ENCODE assay signal across 24 cellular contexts in genomic region chr10:33477291-33478088, GRCh38.
DNase-seq lines count a peak whose midpoint lies in the region; ATAC-seq, FAIRE-seq and TF ChIP-seq lines count a peak whose summit lies in the region.
"Had no signal": no experiment of that assay in that cellular context is flagged by ENCODE, and none has a peak within 500 bp of the region (broad histone marks: within the 10 kb centered on the region; RNA-seq: fewer than 3 reads in every experiment).

No MANE protein-coding gene starts in this region.

- H3K27me3 ChIP-seq in GM23248 (replicated peaks; ENCODE audit: insufficient read depth), result no peaks in the 10 kb centered on the region
- no peaks in the 10 kb centered on the region for H3K27me3 ChIP-seq in GM12878 (replicated peaks in 1 of 2; ENCODE audit: control insufficient read depth in 2 of 2, insufficient read depth in 2 of 2, low read length in 1 of 2)
- no peaks in the 10 kb centered on the region for H3K27me3 ChIP-seq in right lobe of liver

- no peaks in the 10 kb centered on the region for H4K20me1 ChIP-seq in GM23248 (ENCODE audit: insufficient read depth)
- H4K20me1 ChIP-seq in GM12878 (ENCODE audit: control insufficient read depth, insufficient read depth), result no peaks in the 10 kb centered on the region

- no peak overlapping the region for H3K27ac Mint-ChIP-seq in CD14-positive monocyte
- H3K27ac Mint-ChIP-seq: IgD-negative memory B cell, T-cell had no signal

- peaks cover 0 to 9% (median 7%) of the 10 kb centered on the region in 3 donors for H3K27me3 Mint-ChIP-seq in CD14-positive monocyte (ENCODE audit: low read depth in 3 of 3)
- H3K27me3 Mint-ChIP-seq: IgD-negative memory B cell had no signal

- no peak for TF ChIP-seq RAD21 in GM12878 (IDR thresholded peaks at IDR 0.05; ENCODE audit: insufficient read depth, low read depth, low read length)

- no peaks in the 10 kb centered on the region for H3K9me2 ChIP-seq in GM23248 (ENCODE audit: insufficient read depth)

- no peak for TF ChIP-seq CTCF in GM12878 (IDR thresholded peaks at IDR 0.05 in 2 of 3, conservative IDR thresholded peaks at IDR 0.05 in 1 of 3; ENCODE audit: control insufficient read depth in 2 of 3, extremely low read depth in 1 of 3, insufficient read depth in 1 of 3, low read depth in 3 of 3, low read length in 3 of 3)
- no peak for TF ChIP-seq CTCF in right lobe of liver (IDR thresholded peaks at IDR 0.05)
- TF ChIP-seq CTCF in CD14-positive monocyte (IDR thresholded peaks at IDR 0.05), result no peak

- H3K4me3 Mint-ChIP-seq in CD14-positive monocyte, result no peak overlapping the region
- H3K4me3 Mint-ChIP-seq: IgD-negative memory B cell, T-cell had no signal

- H3K36me3 Mint-ChIP-seq in CD14-positive monocyte, result no peaks in the 10 kb centered on the region
- H3K36me3 Mint-ChIP-seq: T-cell had no signal

- BruUV-seq in GM12878 (replicated peaks; lab: Mats Ljungman, UMichigan), result no TSS peak

- no peak overlapping the region for H3K9ac ChIP-seq in GM23248
- no peak overlapping the region for H3K9ac ChIP-seq in GM12878 (ENCODE audit: control insufficient read depth, insufficient read depth, low read length)

- DNase-seq in GM23248, result no peak
- peak; percentile 14 for DNase-seq in NCI-H1105 (lab: John Stamatoyannopoulos, UW)
- DNase-seq in GM12878 (ENCODE audit: low read depth, low spot score), result no peak
- no peak for DNase-seq in right lobe of liver
- DNase-seq in COLO668 (lab: John Stamatoyannopoulos, UW; ENCODE audit: unreplicated experiment), result no peak
- no peak for DNase-seq in CD14-positive monocyte (ENCODE audit: low spot score)
- DNase-seq: ACHN, GF-D8, GOT3, Kasumi-1, MM.1S, NCI-H1092, NCI-H1694 treated with DMSO at 0.1 percent for 48 hours, NCI-H510A, NCI-H82, PC-9, SIG-M5, T-cell had no signal

- H3K9me3 ChIP-seq in GM23248 (ENCODE audit: low read depth) (no peaks in the 10 kb centered on the region), GM12878 (replicated peaks; ENCODE audit: control insufficient read depth, insufficient read depth, low read length) (no peaks in the 10 kb centered on the region), right lobe of liver (no peaks in the 10 kb centered on the region)

- no peaks in the 10 kb centered on the region for H3K4me1 Mint-ChIP-seq in CD14-positive monocyte
- H3K4me1 Mint-ChIP-seq: IgD-negative memory B cell, T-cell had no signal

- SMC1A ChIA-PET in GM12878 (lab: Charles Lee; ENCODE audit: uncharacterized antibody, unreplicated experiment), result interaction anchor here (0.6 to 2.5 kb wide), 6 partner anchors 10 to 85 kb away, joined by 3 to 6 read pairs (median 3); no protein-coding TSS in a partner anchor

- no peaks in the 10 kb centered on the region for H3K79me2 ChIP-seq in GM23248 (ENCODE audit: insufficient read depth)
- no peaks in the 10 kb centered on the region for H3K79me2 ChIP-seq in GM12878 (ENCODE audit: control insufficient read depth, insufficient read depth, low read length)

- in situ Hi-C loops in GM23248 (cut with MboI), result no loop called here
- in situ Hi-C loops in GM12878 (cut with MboI), result no loop called here

- TF ChIP-seq POLR2A in GM12878 (IDR thresholded peaks at IDR 0.05; ENCODE audit: low read depth, low read length), result no peak
- TF ChIP-seq POLR2A in right lobe of liver (IDR thresholded peaks at IDR 0.05), result no peak

- RAD21 ChIA-PET in GM12878 (lab: Charles Lee; ENCODE audit: unreplicated experiment), result interaction anchor here (1.4 kb wide), 1 partner anchor 9 kb away, joined by 5 read pairs; no protein-coding TSS in a partner anchor

- FAIRE-seq in GM12878 (lab: Jason Lieb, UNC), result no peak
- FAIRE-seq: GM12892, GM18507 had no signal

- H2AFZ ChIP-seq in GM23248, result peak overlapping the region; percentile 31; the same call in 1 of the 2 replicates
- H2AFZ ChIP-seq in GM12878 (ENCODE audit: control insufficient read depth, low read depth, low read length), result no peak overlapping the region
- H2AFZ ChIP-seq: PC-9 had no signal

- H3K36me3 ChIP-seq in GM23248 (ENCODE audit: low read depth) (no peaks in the 10 kb centered on the region), GM12878 (ENCODE audit: control insufficient read depth in 2 of 2, insufficient read depth in 2 of 2, low read length in 1 of 2) (no peaks in the 10 kb centered on the region), right lobe of liver (no peaks in the 10 kb centered on the region)

- H3K27ac ChIP-seq in GM23248 (no peak overlapping the region), GM12878 (ENCODE audit: control insufficient read depth, insufficient read depth) (no peak overlapping the region), right lobe of liver (peak overlapping the region; percentile 16 to 44 (median 30))
- H3K27ac ChIP-seq: PC-9, RWPE1 had no signal

- POLR2A ChIA-PET in GM12878 (lab: Charles Lee), result interaction anchor here (1.5 kb wide), 1 partner anchor 8 kb away, joined by 4 read pairs; no protein-coding TSS in a partner anchor

- WGBS in GM23248 (ENCODE audit: low coverage in 1 of 2, low lambda C conversion rate in 2 of 2, missing lambda C conversion rate in 2 of 2), 2 experiments, result 32 to 36% methylated on average over 7 of the region's 7 CpGs
- WGBS in GM12878 (ENCODE audit: insufficient coverage, insufficient replicate concordance, low lambda C conversion rate, missing lambda C conversion rate), result 12% methylated on average over 7 of the region's 7 CpGs
- WGBS in right lobe of liver (ENCODE audit: insufficient coverage, low coverage, low lambda C conversion rate, missing lambda C conversion rate), result 50% methylated on average over 7 of the region's 7 CpGs

- H3K4me2 ChIP-seq in GM23248 (ENCODE audit: unreplicated experiment), result no peak overlapping the region
- H3K4me2 ChIP-seq in GM12878 (ENCODE audit: control insufficient read depth, insufficient read depth), result no peak overlapping the region
- H3K4me2 ChIP-seq: PC-9 had no signal

- CTCF ChIA-PET in GM12878 (lab: Yijun Ruan, JAX), result interaction anchor here (1.1 kb wide), 1 partner anchor 9 kb away, joined by 3 read pairs; no protein-coding TSS in a partner anchor

- no peaks in the 10 kb centered on the region for H3F3A ChIP-seq in GM23248 (ENCODE audit: insufficient read depth)

- intact Hi-C loops in GM12878 (cut with micrococcal nuclease; ENCODE audit: unreplicated experiment), result no loop called here
- intact Hi-C loops in right lobe of liver (cut with DNase I), result no loop called here
- intact Hi-C loops in CD14-positive monocyte (cut with micrococcal nuclease), result no loop called here

- H3K4me3 ChIP-seq in GM23248 (no peak overlapping the region), GM12878 (no peak overlapping the region), right lobe of liver (peak overlapping the region in 2 of 3 donors; percentile 2 to 9)
- H3K4me3 ChIP-seq: PC-9 had no signal

- peaks cover 0 to 22% (median 11%) of the 10 kb centered on the region in 7 donors for H3K9me3 Mint-ChIP-seq in CD14-positive monocyte
- H3K9me3 Mint-ChIP-seq: T-cell had no signal

- ATAC-seq in GM12878 (peak; percentile 36), right lobe of liver (peak in 3 of 4 donors; percentile 23 to 70 (median 54)), GM18519 (IDR thresholded peaks at IDR 0.05; ENCODE audit: low FRiP score, unreplicated experiment) (no peak)
- ATAC-seq: SK-N-SH treated with all-trans-retinoic acid at 6 μM for 48 hours, T-cell had no signal

- no peak for TF ChIP-seq EP300 in GM12878 (IDR thresholded peaks at IDR 0.05; ENCODE audit: borderline replicate concordance in 1 of 2, control insufficient read depth in 1 of 2, low read depth in 2 of 2, low read length in 2 of 2)

- H3K4me1 ChIP-seq in GM23248 (ENCODE audit: insufficient read depth) (no peaks in the 10 kb centered on the region), GM12878 (ENCODE audit: control insufficient read depth, insufficient read depth, low read length) (no peaks in the 10 kb centered on the region), right lobe of liver (no peaks in the 10 kb centered on the region)

TF ChIP-seq in GM12878, 131 proteins besides CTCF, POLR2A, EP300 and RAD21:
- TF ChIP-seq SIX5 (IDR thresholded peaks at IDR 0.05; ENCODE audit: low read depth, low read length, severe bottlenecking) (no peak), RUNX3 (IDR thresholded peaks at IDR 0.05; ENCODE audit: low read length) (no peak), BHLHE40 (IDR thresholded peaks at IDR 0.05; ENCODE audit: borderline replicate concordance in 1 of 2, low read depth in 2 of 2, low read length in 1 of 2) (peak in 1 of 2 experiments; percentile 15; a peak in 1 of 4 replicates), ATF7 (IDR thresholded peaks at IDR 0.05; ENCODE audit: low read depth) (peak; percentile 62), BCL11A (IDR thresholded peaks at IDR 0.05; ENCODE audit: low read depth, low read length) (no peak), YBX1 (IDR thresholded peaks at IDR 0.05) (no peak), GABPA (IDR thresholded peaks at IDR 0.05; ENCODE audit: low read depth) (no peak), E4F1 (IDR thresholded peaks at IDR 0.05; ENCODE audit: borderline replicate concordance, partially characterized antibody) (no peak), PAX8 (IDR thresholded peaks at IDR 0.05) (no peak), MTA2 (IDR thresholded peaks at IDR 0.05; ENCODE audit: low read depth) (peak; percentile 84), IKZF2 (IDR thresholded peaks at IDR 0.05) (peak; percentile 13 to 48; a peak in 1 of 4 replicates), JUND (IDR thresholded peaks at IDR 0.05; ENCODE audit: low read depth, low read length) (no peak), ASH2L (IDR thresholded peaks at IDR 0.05; ENCODE audit: borderline replicate concordance, low read depth) (no peak)

Comparison
In these comparisons a context has a peak if more than half of its experiments do, and no peak if none do; other contexts are left out.
1. H3K27ac ChIP-seq: peak in right lobe of liver (3 of 3); none in GM23248 (single experiment) and GM12878 (single experiment).
2. H3K4me3 ChIP-seq: peak in right lobe of liver (2 of 3); none in GM23248 (single experiment) and GM12878 (single experiment).